In the genomic region with DNA sequence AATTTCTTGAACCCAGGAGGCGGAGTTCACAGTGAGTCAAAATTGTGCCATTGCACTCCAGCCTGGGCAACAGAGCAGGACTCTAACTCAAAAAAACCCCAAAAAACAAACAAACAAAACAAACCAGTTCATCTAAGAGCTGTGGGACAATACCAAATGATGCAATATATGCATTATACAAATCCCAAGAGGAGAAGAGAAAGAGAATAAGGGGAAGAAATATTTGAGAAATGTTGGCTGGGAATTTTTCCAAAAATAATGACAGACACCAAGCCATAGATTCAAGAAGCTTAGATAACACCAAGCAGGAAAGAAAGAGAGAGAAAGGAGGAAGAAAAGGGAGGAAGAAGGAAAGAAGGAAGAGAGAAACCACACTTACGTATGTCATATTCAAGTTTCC, we compare ENCODE assay signal across 20 cellular contexts.
"Had no signal": no experiment of that assay in that cellular context is flagged by ENCODE, and none has a peak within 500 bp of the region (broad histone marks: within the 10 kb centered on the region; RNA-seq: fewer than 3 reads in every experiment).

No MANE protein-coding gene starts in this region.

- H3K27me3 ChIP-seq: MG63, SJSA1 had no signal

- H3K4me3 ChIP-seq: MG63, SJSA1, SK-N-MC had no signal

- DNase-seq: KBM-7, MG63, NCI-H1092, NCI-H1105 treated with DMSO at 0.1 percent for 48 hours, NCI-H1436, NCI-H187, NCI-H2029, NCI-H2081 treated with DMSO at 0.1 percent for 48 hours, NCI-H2171, NCI-H226, NCI-H446, NCI-H510A, NCI-H524 treated with DMSO at 0.1 percent for 48 hours, NCI-H69, NCI-H774, Right ventricle myocardium superior, RPMI8226, SIG-M5 had no signal

- H3K36me3 ChIP-seq: MG63, SJSA1 had no signal

- H3K27ac ChIP-seq: SJSA1, SK-N-MC had no signal
